8 cellular contexts compared by ENCODE assay signal in genomic region chr5:67209141-67209771, GRCh38. TPM values are rescaled to one million over a fixed set of nuclear protein-coding genes. Genes with fewer than 3 reads are reported as not detected.
A peak's percentile ranks its signal among the peaks of the same experiment; 100 is the strongest.
DNase-seq lines count a peak whose midpoint lies in the region; ATAC-seq and TF ChIP-seq lines count a peak whose summit lies in the region.

No MANE protein-coding gene starts in this region.

- H3K9me3 Mint-ChIP-seq in activated naive CD8-positive, alpha-beta T cell treated with anti-CD3 and anti-CD28 coated beads for 36 hours, result no peaks in the 10 kb centered on the region
- H3K9me3 Mint-ChIP-seq in progenitor cell of endocrine pancreas (ENCODE audit: low read depth), result no peaks in the 10 kb centered on the region

- peaks cover 2% of the 10 kb centered on the region for H3K36me3 Mint-ChIP-seq in activated naive CD8-positive, alpha-beta T cell treated with anti-CD3 and anti-CD28 coated beads for 36 hours
- H3K36me3 Mint-ChIP-seq in progenitor cell of endocrine pancreas (ENCODE audit: insufficient read depth), result no peaks in the 10 kb centered on the region

- no peak overlapping the region for H3K4me3 Mint-ChIP-seq in activated naive CD8-positive, alpha-beta T cell treated with anti-CD3 and anti-CD28 coated beads for 36 hours
- no peak overlapping the region for H3K4me3 Mint-ChIP-seq in progenitor cell of endocrine pancreas (ENCODE audit: low read depth)

- no peak for ATAC-seq in HG02571 (IDR thresholded peaks at IDR 0.05; ENCODE audit: unreplicated experiment)

- DNase-seq in DMS53 (lab: John Stamatoyannopoulos, UW) (peak; percentile 89), H4 (ENCODE audit: low spot score) (peak; percentile 74), NCI-H1105 (lab: John Stamatoyannopoulos, UW) (peak; percentile 29), SKM-1 (lab: John Stamatoyannopoulos, UW; ENCODE audit: unreplicated experiment) (peak; percentile 73), head of caudate nucleus (peak in 41 of 42 donors; percentile 23 to 88 (median 57)), progenitor cell of endocrine pancreas (ENCODE audit: low spot score, unreplicated experiment) (peak; percentile 58)
- peak; percentile 48 for DNase-seq in activated naive CD8-positive, alpha-beta T cell treated with anti-CD3 and anti-CD28 coated beads for 36 hours

- peak; percentile 80 for TF ChIP-seq CTCF in progenitor cell of endocrine pancreas (IDR thresholded peaks at IDR 0.05; ENCODE audit: unreplicated experiment)

- peak overlapping the region; percentile 75 for H3K27ac Mint-ChIP-seq in activated naive CD8-positive, alpha-beta T cell treated with anti-CD3 and anti-CD28 coated beads for 36 hours
- H3K27ac Mint-ChIP-seq in progenitor cell of endocrine pancreas, result no peak overlapping the region

- intact Hi-C loops in head of caudate nucleus (cut with DNase I), result loop anchor here (5.0 kb wide), 2 partner anchors 42 to 402 kb away; no protein-coding TSS in a partner anchor

- no peaks in the 10 kb centered on the region for H3K27me3 Mint-ChIP-seq in activated naive CD8-positive, alpha-beta T cell treated with anti-CD3 and anti-CD28 coated beads for 36 hours
- H3K27me3 Mint-ChIP-seq in progenitor cell of endocrine pancreas, result peaks cover 3% of the 10 kb centered on the region

- H3K4me1 Mint-ChIP-seq in activated naive CD8-positive, alpha-beta T cell treated with anti-CD3 and anti-CD28 coated beads for 36 hours, result peaks cover 51% of the 10 kb centered on the region
- H3K4me1 Mint-ChIP-seq in progenitor cell of endocrine pancreas (ENCODE audit: low read depth), result peaks cover 26% of the 10 kb centered on the region

RNA-seq across cellular contexts. Expression of gene CD180, which starts 12.7 kb away (rescaled TPM):
- total RNA-seq in H4 (2014; rRNA removed; shearing (Covaris generic)), result not detected in 2 replicates
- under 1 TPM in 1 of 2 experiments, not detected in 1; 0.04 TPM for total RNA-seq in activated naive CD8-positive, alpha-beta T cell treated with anti-CD3 and anti-CD28 coated beads for 36 hours
- total RNA-seq in progenitor cell of endocrine pancreas, result not detected in 2 replicates

Comparison
In these comparisons a context has a peak if more than half of its experiments do, and no peak if none do; other contexts are left out.
1. DNase-seq: peak in every context shown above with its lines; median percentile 89 in DMS53; 74 in H4; 73 in SKM-1; 58 in progenitor cell of endocrine pancreas; 57 in head of caudate nucleus; 48 in activated naive CD8-positive, alpha-beta T cell treated with anti-CD3 and anti-CD28 coated beads for 36 hours; 29 in NCI-H1105.